15 cellular contexts compared by ENCODE assay signal in the genomic region with DNA sequence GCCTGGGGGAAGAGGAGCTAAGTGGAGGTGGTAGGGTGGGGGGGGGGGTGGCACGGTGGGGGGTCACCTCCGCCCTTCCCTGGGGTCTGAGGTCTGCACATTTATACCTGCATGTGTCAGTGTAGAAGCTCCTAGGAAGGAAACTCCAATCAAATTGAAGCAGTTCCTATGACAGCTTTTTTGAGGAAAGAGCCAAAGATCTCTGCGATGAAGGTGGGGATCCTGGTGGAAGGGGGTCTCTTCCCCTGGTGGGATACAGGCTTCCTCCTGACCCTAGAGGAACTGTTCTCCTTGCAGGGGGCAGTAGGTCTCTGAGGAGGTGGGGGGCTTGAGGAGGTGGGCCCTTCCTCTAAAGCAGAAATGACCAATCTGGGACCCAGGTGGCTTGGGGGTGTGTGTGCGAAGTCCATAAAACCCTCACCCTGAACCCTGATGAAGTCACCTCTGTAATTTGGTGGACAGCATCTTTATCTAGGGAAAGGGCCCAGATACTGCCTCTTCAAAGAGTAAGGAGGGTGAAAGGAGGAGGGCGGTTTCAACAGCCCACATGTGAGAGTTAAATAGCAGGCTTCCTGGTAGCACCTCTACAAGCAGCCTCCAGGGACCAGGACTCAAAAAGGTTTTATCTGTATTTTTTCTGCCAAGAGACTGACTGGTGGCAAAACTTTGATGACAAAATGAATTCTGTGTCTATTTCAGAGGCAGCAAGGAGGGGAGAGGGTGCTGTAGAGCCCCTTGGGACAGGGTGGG. TPM values are rescaled to one million over a fixed set of nuclear protein-coding genes. Genes with fewer than 3 reads are reported as not detected.
A peak's percentile ranks its signal among the peaks of the same experiment; 100 is the strongest.
DNase-seq lines count a peak whose midpoint lies in the region; ATAC-seq lines count a peak whose summit lies in the region.
"Had no signal": no experiment of that assay in that cellular context is flagged by ENCODE, and none has a peak within 500 bp of the region (broad histone marks: within the 10 kb centered on the region; RNA-seq: fewer than 3 reads in every experiment).

No MANE protein-coding gene starts in this region.

- DNase-seq in CD4-positive, CD25-positive, alpha-beta regulatory T cell: peak in 1 of 3 donors; percentile 71
- DNase-seq in activated T-helper 2 cell treated with anti-CD3 and anti-CD28 coated beads, Interferon-gamma antibody, Interleukin-2, Interleukin-4, amounts not matched to agents 10 μg/mL and 5 μg/mL and 100 μg/mL, durations not matched to agents 14 hours and 24 hours and 36 hours (ENCODE audit: low spot score): no peak
- DNase-seq in COR-L47 (lab: John Stamatoyannopoulos, UW): no peak
- DNase-seq: BE2C; central memory CD4-positive, alpha-beta T cell; foreskin melanocyte; NCI-H1417 treated with DMSO at 0.1 percent for 48 hours; NCI-H345; stimulated activated CD4-positive, alpha-beta T cell treated with anti-CD3 and anti-CD28 coated beads, Interleukin-12 subunit alpha, Interleukin-12 subunit beta, amount 100 ng/mL, for 4 hours had no signal

- no peaks in the 10 kb centered on the region for H3K9me3 Mint-ChIP-seq in CD4-positive, CD25-positive, alpha-beta regulatory T cell
- H3K9me3 Mint-ChIP-seq in activated T-helper 2 cell treated with anti-CD3 and anti-CD28 coated beads, Interferon-gamma antibody, Interleukin-2, Interleukin-4, amounts not matched to agents 10 μg/mL and 5 μg/mL and 100 μg/mL, durations not matched to agents 14 hours and 24 hours and 36 hours: no peaks in the 10 kb centered on the region
- H3K9me3 Mint-ChIP-seq: nephron had no signal

- intact Hi-C loops in activated T-helper 2 cell treated with anti-CD3 and anti-CD28 coated beads, Interferon-gamma antibody, Interleukin-2, Interleukin-4, amounts not matched to agents 10 μg/mL and 5 μg/mL and 100 μg/mL, durations not matched to agents 14 hours and 24 hours and 36 hours (cut with micrococcal nuclease): loop anchor here (10.0 kb wide), 1 partner anchor 160 kb away; the partner anchor contains the start of gene NRTN

- H3K4me3 Mint-ChIP-seq in CD4-positive, CD25-positive, alpha-beta regulatory T cell: peak overlapping the region; percentile 29 to 73 (median 58)
- H3K4me3 Mint-ChIP-seq in activated T-helper 2 cell treated with anti-CD3 and anti-CD28 coated beads, Interferon-gamma antibody, Interleukin-2, Interleukin-4, amounts not matched to agents 10 μg/mL and 5 μg/mL and 100 μg/mL, durations not matched to agents 14 hours and 24 hours and 36 hours (ENCODE audit: low read depth): no peak overlapping the region
- H3K4me3 Mint-ChIP-seq: nephron had no signal

- H3K27me3 ChIP-seq in BLaER1 (no peaks in the 10 kb centered on the region), muscle layer of duodenum (ENCODE audit: low read depth, low read length) (no peaks in the 10 kb centered on the region)
- no peaks in the 10 kb centered on the region for H3K27me3 ChIP-seq in CD4-positive, CD25-positive, alpha-beta regulatory T cell (ENCODE audit: control insufficient read depth, insufficient read depth, low read length)
- H3K27me3 ChIP-seq: BE2C had no signal

- peaks cover 99% of the 10 kb centered on the region for H4K20me1 ChIP-seq in BLaER1

- peak overlapping the region; percentile 81 for H3K4me2 ChIP-seq in BLaER1

- H3K9ac ChIP-seq in BLaER1: peak overlapping the region; percentile 32

- peaks cover 22 to 100% (median 75%) of the 10 kb centered on the region in 4 donors for H3K4me1 Mint-ChIP-seq in CD4-positive, CD25-positive, alpha-beta regulatory T cell
- peaks cover 53% of the 10 kb centered on the region for H3K4me1 Mint-ChIP-seq in activated T-helper 2 cell treated with anti-CD3 and anti-CD28 coated beads, Interferon-gamma antibody, Interleukin-2, Interleukin-4, amounts not matched to agents 10 μg/mL and 5 μg/mL and 100 μg/mL, durations not matched to agents 14 hours and 24 hours and 36 hours (ENCODE audit: low read depth)

- H3K36me3 ChIP-seq in BLaER1: peaks cover 50% of the 10 kb centered on the region
- H3K36me3 ChIP-seq in CD4-positive, CD25-positive, alpha-beta regulatory T cell (ENCODE audit: control insufficient read depth, insufficient read depth, low read length): peaks cover 17% of the 10 kb centered on the region
- H3K36me3 ChIP-seq in muscle layer of duodenum (ENCODE audit: control insufficient read depth in 1 of 2, insufficient read depth in 2 of 2, low read length in 2 of 2): no peaks in the 10 kb centered on the region
- H3K36me3 ChIP-seq: prostate gland had no signal

- H3K4me1 ChIP-seq in BLaER1 (peaks cover 99% of the 10 kb centered on the region), muscle layer of duodenum (ENCODE audit: control insufficient read depth in 1 of 2, insufficient read depth in 2 of 2, low read length in 2 of 2) (peaks cover 44 to 72% of the 10 kb centered on the region in 2 donors)
- H3K4me1 ChIP-seq in CD4-positive, CD25-positive, alpha-beta regulatory T cell (ENCODE audit: control insufficient read depth, insufficient read depth, low read length, poor library complexity, severe bottlenecking): peaks cover 98% of the 10 kb centered on the region

- peak overlapping the region; percentile 89 to 100 (median 99) for H3K27ac Mint-ChIP-seq in CD4-positive, CD25-positive, alpha-beta regulatory T cell
- peak overlapping the region; percentile 1 for H3K27ac Mint-ChIP-seq in activated T-helper 2 cell treated with anti-CD3 and anti-CD28 coated beads, Interferon-gamma antibody, Interleukin-2, Interleukin-4, amounts not matched to agents 10 μg/mL and 5 μg/mL and 100 μg/mL, durations not matched to agents 14 hours and 24 hours and 36 hours

- H3K27ac ChIP-seq in BLaER1: peak overlapping the region; percentile 45; the same call in 1 of the 2 replicates
- peak overlapping the region; percentile 60 for H3K27ac ChIP-seq in CD4-positive, CD25-positive, alpha-beta regulatory T cell (ENCODE audit: insufficient read depth, low read length, poor library complexity, severe bottlenecking)
- H3K27ac ChIP-seq in muscle layer of duodenum (ENCODE audit: low read length): peak overlapping the region; percentile 26

- H3K9me3 ChIP-seq in BLaER1 (no peaks in the 10 kb centered on the region), muscle layer of duodenum (ENCODE audit: control insufficient read depth in 1 of 2, low read length in 2 of 2) (no peaks in the 10 kb centered on the region)
- no peaks in the 10 kb centered on the region for H3K9me3 ChIP-seq in CD4-positive, CD25-positive, alpha-beta regulatory T cell (ENCODE audit: control insufficient read depth in 2 of 2, low read length in 2 of 2)
- H3K9me3 ChIP-seq: BE2C, prostate gland had no signal

- ATAC-seq in CD4-positive, CD25-positive, alpha-beta regulatory T cell (ENCODE audit: low read depth in 2 of 2): no peak
- ATAC-seq in HG03439 (IDR thresholded peaks at IDR 0.05; ENCODE audit: unreplicated experiment): no peak
- no peak for ATAC-seq in HG03469 (IDR thresholded peaks at IDR 0.05; ENCODE audit: unreplicated experiment)

- H3K36me3 Mint-ChIP-seq in CD4-positive, CD25-positive, alpha-beta regulatory T cell: peaks cover 22% of the 10 kb centered on the region
- H3K36me3 Mint-ChIP-seq in activated T-helper 2 cell treated with anti-CD3 and anti-CD28 coated beads, Interferon-gamma antibody, Interleukin-2, Interleukin-4, amounts not matched to agents 10 μg/mL and 5 μg/mL and 100 μg/mL, durations not matched to agents 14 hours and 24 hours and 36 hours (ENCODE audit: low read depth): peaks cover 23% of the 10 kb centered on the region

- H3K4me3 ChIP-seq in BLaER1 (0 out of 2 replicates have a peak overlapping the region, but pooled peaks have one; percentile 20), muscle layer of duodenum (ENCODE audit: low read depth in 1 of 2, low read length in 2 of 2) (no peak overlapping the region)
- H3K4me3 ChIP-seq in CD4-positive, CD25-positive, alpha-beta regulatory T cell (ENCODE audit: low read depth, low read length): no peak overlapping the region
- H3K4me3 ChIP-seq: prostate gland had no signal

- H3K27me3 Mint-ChIP-seq in CD4-positive, CD25-positive, alpha-beta regulatory T cell: no peaks in the 10 kb centered on the region
- H3K27me3 Mint-ChIP-seq in activated T-helper 2 cell treated with anti-CD3 and anti-CD28 coated beads, Interferon-gamma antibody, Interleukin-2, Interleukin-4, amounts not matched to agents 10 μg/mL and 5 μg/mL and 100 μg/mL, durations not matched to agents 14 hours and 24 hours and 36 hours (ENCODE audit: low read depth): no peaks in the 10 kb centered on the region

RNA-seq across cellular contexts. Expression of gene RANBP3, which starts 12.9 kb away (rescaled TPM):
- 106 TPM for total RNA-seq in CD4-positive, CD25-positive, alpha-beta regulatory T cell
- polyA plus RNA-seq in CD4-positive, CD25-positive, alpha-beta regulatory T cell: 10 to 100 TPM in 2 of 4 donors, 1 to 10 TPM in 2; 8.0 to 12.1 (median 10.0) TPM
- total RNA-seq in activated T-helper 2 cell treated with anti-CD3 and anti-CD28 coated beads, Interferon-gamma antibody, Interleukin-2, Interleukin-4, amounts not matched to agents 10 μg/mL and 5 μg/mL and 100 μg/mL, durations not matched to agents 14 hours and 24 hours and 36 hours: 98.2 and 105 TPM in 2 replicates

RNA-seq across cellular contexts. Expression of gene CAPS, which starts 50.9 kb away (rescaled TPM):
- 38.8 TPM for total RNA-seq in CD4-positive, CD25-positive, alpha-beta regulatory T cell
- polyA plus RNA-seq in CD4-positive, CD25-positive, alpha-beta regulatory T cell: 1 to 10 TPM; 1.2 to 3.1 (median 2.8) TPM
- total RNA-seq in activated T-helper 2 cell treated with anti-CD3 and anti-CD28 coated beads, Interferon-gamma antibody, Interleukin-2, Interleukin-4, amounts not matched to agents 10 μg/mL and 5 μg/mL and 100 μg/mL, durations not matched to agents 14 hours and 24 hours and 36 hours: 3.3 and 4.8 TPM in 2 replicates
